ENCODE assay signal across 34 cellular contexts in the genomic region with DNA sequence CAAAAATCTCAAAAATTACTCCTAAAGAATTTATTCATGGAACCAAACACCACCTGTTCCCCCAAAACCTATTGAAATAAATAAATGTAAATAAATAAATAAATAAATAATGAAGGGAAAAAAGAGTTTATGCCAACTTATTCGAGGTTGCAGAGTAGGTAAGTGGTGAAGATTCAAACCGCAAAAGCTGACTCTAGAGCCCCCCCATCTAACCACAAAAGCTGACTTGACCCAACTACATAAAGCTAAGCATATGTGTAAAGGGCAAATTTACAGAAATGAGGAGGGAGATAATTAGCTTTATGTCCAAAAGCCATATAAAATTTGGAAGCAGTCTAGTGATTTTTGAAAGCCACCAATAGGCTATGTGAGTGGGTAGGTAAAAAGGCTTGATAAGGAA.
"Had no signal": no experiment of that assay in that cellular context is flagged by ENCODE, and none has a peak within 500 bp of the region (broad histone marks: within the 10 kb centered on the region; RNA-seq: fewer than 3 reads in every experiment).

No MANE protein-coding gene starts in this region.

- H3K4me3 ChIP-seq: MG63 had no signal

- H3K4me2 ChIP-seq: KMS-11 had no signal

- H3K9me3 ChIP-seq: MG63 had no signal

- H3K27ac ChIP-seq: KMS-11 had no signal

- H3K27me3 ChIP-seq: MG63 had no signal

- H3K36me3 ChIP-seq: MG63 had no signal

- H3K9ac ChIP-seq: KMS-11 had no signal

- DNase-seq: Karpas-422, Kasumi-1, MG63, MM.1S, MV-4-11, NCI-H1048, NCI-H1092, NCI-H1092 treated with DMSO at 0.1 percent for 48 hours, NCI-H1105, NCI-H1105 treated with DMSO at 0.1 percent for 48 hours, NCI-H1417, NCI-H1417 treated with DMSO at 0.1 percent for 48 hours, NCI-H1436, NCI-H1436 treated with DMSO at 0.1 percent for 48 hours, NCI-H146, NCI-H1694, NCI-H1694 treated with DMSO at 0.1 percent for 48 hours, NCI-H187, NCI-H187 treated with DMSO at 0.1 percent for 48 hours, NCI-H1930, NCI-H2029, NCI-H2029 treated with DMSO at 0.1 percent for 48 hours, NCI-H2081, NCI-H2081 treated with DMSO at 0.1 percent for 48 hours, NCI-H2107, NCI-H2171, NCI-H2171 treated with DMSO at 0.1 percent for 48 hours, NCI-H2227 treated with DMSO at 0.1 percent for 48 hours, NCI-H226, NCI-H345, NCI-H446, NCI-H446 treated with DMSO at 0.1 percent for 48 hours, NCI-H510A had no signal
